In the genomic region with DNA sequence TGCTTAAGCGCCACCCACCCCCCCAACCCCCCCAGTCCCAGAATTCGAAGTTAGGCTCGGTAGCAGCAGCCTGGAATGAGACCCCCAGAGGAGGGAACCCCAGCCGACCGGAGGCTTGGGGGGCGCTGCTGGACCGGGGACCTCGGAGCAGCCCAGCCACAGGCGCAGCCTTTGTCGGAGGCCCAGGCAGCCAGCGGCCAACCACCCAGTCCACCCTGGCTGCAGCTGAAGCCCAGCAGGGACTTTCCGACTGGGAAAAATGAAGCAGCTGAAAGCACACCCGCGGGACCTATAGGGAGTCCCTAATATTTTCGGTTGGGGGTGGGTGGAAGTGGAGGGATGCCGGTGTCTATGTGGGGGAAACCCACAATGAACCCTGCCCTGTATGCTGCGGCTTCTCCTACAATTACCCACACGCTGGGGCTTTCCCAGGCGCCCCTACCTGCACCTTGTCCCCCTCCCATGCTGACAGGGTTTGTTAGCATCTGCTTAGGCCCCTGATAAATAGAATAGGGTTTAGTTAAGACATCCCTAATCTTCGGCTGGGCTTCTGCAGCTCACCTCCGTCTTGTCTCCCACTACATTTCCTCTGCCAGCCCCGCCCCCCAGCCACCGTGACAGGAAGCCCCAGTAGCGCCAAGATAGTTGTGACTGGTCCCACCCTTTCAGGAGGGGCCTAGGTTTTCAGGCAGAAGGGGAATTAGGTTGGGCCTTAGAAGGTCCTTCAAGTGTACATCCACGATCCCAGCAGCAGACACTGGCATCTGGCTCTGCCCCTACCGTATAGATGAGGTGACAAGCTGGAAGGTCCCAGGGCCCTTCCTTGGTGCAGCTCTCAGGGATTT, we compare ENCODE assay signal across 8 cellular contexts. TPM values are rescaled to one million over a fixed set of nuclear protein-coding genes. Genes with fewer than 3 reads are reported as not detected.
DNase-seq lines count a peak whose midpoint lies in the region; ATAC-seq and FAIRE-seq lines count a peak whose summit lies in the region.

No MANE protein-coding gene starts in this region.

- H3K9ac ChIP-seq in iPS-15b (ENCODE audit: low read depth, low read length): no peak overlapping the region

- peaks cover 16% of the 10 kb centered on the region for H3K27me3 ChIP-seq in iPS-15b (ENCODE audit: control insufficient read depth, insufficient read depth, low read length)
- no peaks in the 10 kb centered on the region for H3K27me3 ChIP-seq in small intestine (ENCODE audit: control insufficient read depth in 2 of 2, insufficient read depth in 2 of 2, low read length in 2 of 2)

- H3K36me3 ChIP-seq in iPS-15b (ENCODE audit: control insufficient read depth, insufficient read depth, low read length) (peaks cover 7% of the 10 kb centered on the region), small intestine (ENCODE audit: control insufficient read depth in 2 of 2, insufficient read depth in 2 of 2, low read length in 2 of 2) (peaks cover 0 to 2% of the 10 kb centered on the region in 2 donors)

- peak; percentile 38 for ATAC-seq in GM18502 (IDR thresholded peaks at IDR 0.05; ENCODE audit: poor library complexity, unreplicated experiment)
- ATAC-seq in HG03457 (IDR thresholded peaks at IDR 0.05; ENCODE audit: unreplicated experiment): no peak

- 3 to 5% (median 3%) methylated on average over 26 of the region's 26 CpGs for WGBS in small intestine, 3 donors

- H3K4me3 ChIP-seq in iPS-15b (ENCODE audit: low read depth, low read length) (peak overlapping the region; percentile 63), small intestine (ENCODE audit: low read depth in 1 of 2, low read length in 2 of 2) (peak overlapping the region in 1 of 2 donors; percentile 49)

- DNase-seq in HT-29 (ENCODE audit: low spot score): peak; percentile 40
- DNase-seq in T1000 (lab: John Stamatoyannopoulos, UW): peak; percentile 32
- peak; percentile 79 for DNase-seq in astrocyte of the hippocampus (ENCODE audit: low read depth, low spot score)
- DNase-seq in small intestine: peak; percentile 48
- no peak for DNase-seq in NCI-H2171 treated with DMSO at 0.1 percent for 48 hours (lab: John Stamatoyannopoulos, UW)

- peaks cover 10% of the 10 kb centered on the region for H3K4me1 ChIP-seq in iPS-15b (ENCODE audit: control insufficient read depth, insufficient read depth, low read length)
- peaks cover 0 to 2% of the 10 kb centered on the region in 2 donors for H3K4me1 ChIP-seq in small intestine (ENCODE audit: control insufficient read depth in 2 of 2, insufficient read depth in 1 of 2, low read depth in 1 of 2, low read length in 1 of 2)

- H3K27ac ChIP-seq in small intestine (ENCODE audit: low read depth in 1 of 2, low read length in 1 of 2): peak overlapping the region in 1 of 2 donors; percentile 75

- H3K9me3 ChIP-seq in iPS-15b (ENCODE audit: control insufficient read depth, insufficient read depth, low read length) (no peaks in the 10 kb centered on the region), small intestine (ENCODE audit: control insufficient read depth, low read depth) (no peaks in the 10 kb centered on the region)

- no peak for FAIRE-seq in small intestine (lab: Jason Lieb, UNC)

RNA-seq across cellular contexts. Expression of gene CCDC28B, which starts 0.8 kb away (rescaled TPM):
- total RNA-seq in HT-29 (2014; rRNA removed; shearing (Covaris generic)): 9.5 and 12.3 TPM in 2 replicates
- polyA plus RNA-seq in small intestine: 1 to 10 TPM; 2.5 to 8.1 (median 4.4) TPM

RNA-seq across cellular contexts. Expression of gene IQCC, which starts 4.2 kb away (rescaled TPM):
- total RNA-seq in HT-29 (2014; rRNA removed; shearing (Covaris generic)): 4.8 and 9.1 TPM in 2 replicates
- polyA plus RNA-seq in small intestine: 1 to 10 TPM in 2 of 3 donors, under 1 TPM in 1; 0.54 to 1.8 (median 1.8) TPM

RNA-seq across cellular contexts. Expression of gene DCDC2B, which starts 7.7 kb away (rescaled TPM):
- not detected in 2 replicates for total RNA-seq in HT-29 (2014; rRNA removed; shearing (Covaris generic))
- polyA plus RNA-seq in small intestine: not detected

RNA-seq across cellular contexts. Expression of gene TMEM234, which starts 20.9 kb away (rescaled TPM):
- total RNA-seq in HT-29 (2014; rRNA removed; shearing (Covaris generic)): 21.7 and 25.1 TPM in 2 replicates
- polyA plus RNA-seq in small intestine: 10 to 100 TPM in 1 of 3 donors, 1 to 10 TPM in 2; 6.5 to 12.9 (median 8.1) TPM

RNA-seq across cellular contexts. Expression of gene EIF3I, which starts 21.0 kb away (rescaled TPM):
- total RNA-seq in HT-29 (2014; rRNA removed; shearing (Covaris generic)): 331 and 332 TPM in 2 replicates
- 100 to 1,000 TPM; 162 to 234 (median 175) TPM for polyA plus RNA-seq in small intestine
